24 cellular contexts compared by ENCODE assay signal in the genomic region with DNA sequence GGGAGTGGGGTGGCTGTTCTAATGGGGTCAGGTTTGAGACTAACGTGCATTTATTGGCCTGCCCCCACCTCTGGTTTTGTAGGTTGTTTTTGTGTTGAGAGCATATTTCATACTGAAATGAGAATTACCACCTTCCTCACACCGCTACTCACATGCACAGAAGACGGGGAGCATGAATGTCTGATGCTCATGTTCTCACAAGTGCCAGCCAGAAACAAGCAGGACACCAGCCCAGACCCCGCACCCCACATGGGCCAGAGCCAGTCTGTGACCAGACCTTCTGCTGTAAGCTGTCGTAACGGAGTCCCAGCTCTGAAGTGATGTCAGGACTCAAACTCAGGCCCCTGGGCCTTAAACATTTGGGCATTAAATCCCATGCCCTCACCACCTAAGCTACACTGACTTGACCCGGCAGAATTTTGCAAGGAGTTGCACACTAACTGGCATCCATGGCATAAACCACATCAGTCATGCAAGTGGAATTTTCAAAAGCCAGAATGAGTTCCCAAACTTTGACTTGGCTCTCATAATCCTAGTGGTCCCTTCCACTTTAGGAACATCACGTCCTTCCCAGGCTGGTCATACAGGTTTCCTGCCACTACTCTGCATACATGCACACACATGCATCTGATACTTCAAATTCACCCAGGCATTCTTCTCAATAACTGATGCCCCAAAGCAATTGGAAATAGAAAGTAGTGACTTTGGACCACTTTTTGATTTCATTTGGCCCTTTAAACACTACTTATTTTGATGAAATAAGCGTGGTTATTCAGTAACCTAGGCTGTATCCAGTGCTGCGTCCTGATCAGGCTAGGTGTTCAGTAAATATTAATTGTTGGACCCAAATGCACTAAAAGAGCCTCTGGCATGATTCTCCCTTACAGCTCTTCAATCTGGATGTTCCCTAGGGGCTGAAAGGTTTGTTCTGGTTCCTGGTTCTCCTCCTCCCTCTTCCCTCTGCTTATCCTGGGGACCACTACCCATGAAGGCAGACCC.
DNase-seq lines count a peak whose midpoint lies in the region; ATAC-seq and TF ChIP-seq lines count a peak whose summit lies in the region.
"Had no signal": no experiment of that assay in that cellular context is flagged by ENCODE, and none has a peak within 500 bp of the region (broad histone marks: within the 10 kb centered on the region; RNA-seq: fewer than 3 reads in every experiment).

No MANE protein-coding gene starts in this region.

- no peaks in the 10 kb centered on the region for H3K9me3 ChIP-seq in OCI-LY3 (ENCODE audit: insufficient read depth, low read length)
- H3K9me3 ChIP-seq: heart left ventricle, thyroid gland had no signal

- peaks cover 36% of the 10 kb centered on the region for H3K4me1 ChIP-seq in OCI-LY3 (ENCODE audit: low read length)

- H3K36me3 Mint-ChIP-seq in activated CD4-positive, alpha-beta T cell treated with anti-CD3 and anti-CD28 coated beads, Interleukin-2, amount 10 ng/mL, durations not matched to agents 24 days and 14 days (ENCODE audit: low read depth): no peaks in the 10 kb centered on the region
- peaks cover 10 to 16% (median 14%) of the 10 kb centered on the region in 3 donors for H3K36me3 Mint-ChIP-seq in immature natural killer cell

- peak overlapping the region; percentile 73 for H3K4me2 ChIP-seq in OCI-LY3 (ENCODE audit: low read length)

- H3K9ac ChIP-seq in OCI-LY3 (ENCODE audit: low read length): peak overlapping the region; percentile 59; the same call in 1 of the 2 replicates

- no peaks in the 10 kb centered on the region for H3K36me3 ChIP-seq in OCI-LY3 (replicated peaks; ENCODE audit: low read depth, low read length)
- H3K36me3 ChIP-seq: heart left ventricle, thyroid gland had no signal

- H3K79me2 ChIP-seq in OCI-LY3 (ENCODE audit: low read length): no peaks in the 10 kb centered on the region

- peak overlapping the region; percentile 17 for H3K27ac Mint-ChIP-seq in activated CD4-positive, alpha-beta T cell treated with anti-CD3 and anti-CD28 coated beads, Interleukin-2, amount 10 ng/mL, durations not matched to agents 24 days and 14 days
- H3K27ac Mint-ChIP-seq in immature natural killer cell: peak overlapping the region; percentile 95 to 99 (median 98)
- H3K27ac Mint-ChIP-seq: dendritic cell treated with granulocyte-macrophage colony-stimulating factor and Interleukin-4, amounts not matched to agents 40 ng/mL and 50 ng/mL, for 4 days; GM23338; stimulated activated naive CD8-positive, alpha-beta T cell treated with anti-CD3 and anti-CD28 coated beads, Interleukin-15, Interleukin-2, amounts not matched to agents 100 ng/mL and 50 ng/mL, for 24 hours had no signal

- no peaks in the 10 kb centered on the region for H4K20me1 ChIP-seq in OCI-LY3 (ENCODE audit: insufficient read depth, low read length)

- TF ChIP-seq CTCF in OCI-LY3 (IDR thresholded peaks at IDR 0.05; ENCODE audit: low read depth, low read length): no peak

- ATAC-seq in sciatic nerve: no peak
- ATAC-seq: activated CD4-positive, CD25-positive, alpha-beta regulatory T cell treated with anti-CD3 and anti-CD28 coated beads, Interleukin-2, amount 50 U/mL, for 24 hours; GM23338; heart left ventricle had no signal

- no peak for DNase-seq in activated CD4-positive, alpha-beta T cell treated with anti-CD3 and anti-CD28 coated beads, Interleukin-2, amount 10 ng/mL, durations not matched to agents 24 days and 14 days
- no peak for DNase-seq in activated CD4-positive, alpha-beta T cell treated with anti-CD3 and anti-CD28 coated beads, Interleukin-2, amount 50 U/mL, for 48 hours
- DNase-seq in immature natural killer cell: no peak
- DNase-seq in sciatic nerve (ENCODE audit: low spot score): peak; percentile 31
- no peak for DNase-seq in NCI-H524 treated with DMSO at 0.1 percent for 48 hours (lab: John Stamatoyannopoulos, UW)
- no peak for DNase-seq in caudate nucleus (lab: John Stamatoyannopoulos, UW)
- DNase-seq in NCI-H1436 (lab: John Stamatoyannopoulos, UW): no peak
- DNase-seq: activated effector memory CD4-positive, alpha-beta T cell treated with Interleukin-2 at 50 U/mL for 16 hours; EL; heart left ventricle; KG1; MV-4-11; NCI-H1694; NCI-H2171 treated with DMSO at 0.1 percent for 48 hours; Right ventricle myocardium superior; stimulated activated CD4-positive, alpha-beta T cell treated with anti-CD3 and anti-CD28 coated beads, Interleukin-4, amount 100 ng/mL, for 4 hours; thyroid gland had no signal

- peaks cover 8% of the 10 kb centered on the region for H3K27me3 Mint-ChIP-seq in activated CD4-positive, alpha-beta T cell treated with anti-CD3 and anti-CD28 coated beads, Interleukin-2, amount 10 ng/mL, durations not matched to agents 24 days and 14 days
- H3K27me3 Mint-ChIP-seq in immature natural killer cell (ENCODE audit: low read depth in 3 of 3): peaks cover 6 to 19% (median 8%) of the 10 kb centered on the region in 3 donors

- no peaks in the 10 kb centered on the region for H3K9me3 Mint-ChIP-seq in activated CD4-positive, alpha-beta T cell treated with anti-CD3 and anti-CD28 coated beads, Interleukin-2, amount 10 ng/mL, durations not matched to agents 24 days and 14 days
- H3K9me3 Mint-ChIP-seq in immature natural killer cell: no peaks in the 10 kb centered on the region
- H3K9me3 Mint-ChIP-seq: dendritic cell treated with granulocyte-macrophage colony-stimulating factor and Interleukin-4, amounts not matched to agents 40 ng/mL and 50 ng/mL, for 4 days; GM23338; neural crest cell; stimulated activated naive CD8-positive, alpha-beta T cell treated with anti-CD3 and anti-CD28 coated beads, Interleukin-15, Interleukin-2, amounts not matched to agents 100 ng/mL and 50 ng/mL, for 24 hours had no signal

- H3K4me3 ChIP-seq in OCI-LY3 (ENCODE audit: low read length): peak overlapping the region; percentile 80; the same call in 1 of the 2 replicates
- H3K4me3 ChIP-seq: heart left ventricle, thyroid gland had no signal

- H2AFZ ChIP-seq in OCI-LY3 (ENCODE audit: low read depth, low read length): no peak overlapping the region
- H2AFZ ChIP-seq: GM23338 had no signal

- H3K4me3 Mint-ChIP-seq in activated CD4-positive, alpha-beta T cell treated with anti-CD3 and anti-CD28 coated beads, Interleukin-2, amount 10 ng/mL, durations not matched to agents 24 days and 14 days: no peak overlapping the region
- H3K4me3 Mint-ChIP-seq in immature natural killer cell: peak overlapping the region; percentile 89 to 97 (median 91)
- H3K4me3 Mint-ChIP-seq: dendritic cell treated with granulocyte-macrophage colony-stimulating factor and Interleukin-4, amounts not matched to agents 40 ng/mL and 50 ng/mL, for 4 days; GM23338; neural crest cell had no signal

- H3K4me1 Mint-ChIP-seq in activated CD4-positive, alpha-beta T cell treated with anti-CD3 and anti-CD28 coated beads, Interleukin-2, amount 10 ng/mL, durations not matched to agents 24 days and 14 days: peaks cover 56% of the 10 kb centered on the region
- peaks cover 71 to 90% of the 10 kb centered on the region in 2 donors for H3K4me1 Mint-ChIP-seq in immature natural killer cell

- intact Hi-C loops in activated CD4-positive, alpha-beta T cell treated with anti-CD3 and anti-CD28 coated beads, Interleukin-2, amount 10 ng/mL, durations not matched to agents 24 days and 14 days (cut with micrococcal nuclease): loop anchor here (1.0 to 5.0 kb wide), 2 partner anchors 20 to 51 kb away; no protein-coding TSS in a partner anchor
- intact Hi-C loops in sciatic nerve (cut with DNase I): no loop called here

- H3K27ac ChIP-seq in OCI-LY3 (ENCODE audit: low read length) (no peak overlapping the region), caudate nucleus (ENCODE audit: low read depth, low read length) (no peak overlapping the region)
- H3K27ac ChIP-seq: 22Rv1, heart left ventricle, thyroid gland had no signal

- H3K27me3 ChIP-seq in OCI-LY3 (ENCODE audit: low read depth, low read length): no peaks in the 10 kb centered on the region; the same call in 1 of the 2 replicates
